10 cellular contexts compared by ENCODE assay signal in the genomic region with DNA sequence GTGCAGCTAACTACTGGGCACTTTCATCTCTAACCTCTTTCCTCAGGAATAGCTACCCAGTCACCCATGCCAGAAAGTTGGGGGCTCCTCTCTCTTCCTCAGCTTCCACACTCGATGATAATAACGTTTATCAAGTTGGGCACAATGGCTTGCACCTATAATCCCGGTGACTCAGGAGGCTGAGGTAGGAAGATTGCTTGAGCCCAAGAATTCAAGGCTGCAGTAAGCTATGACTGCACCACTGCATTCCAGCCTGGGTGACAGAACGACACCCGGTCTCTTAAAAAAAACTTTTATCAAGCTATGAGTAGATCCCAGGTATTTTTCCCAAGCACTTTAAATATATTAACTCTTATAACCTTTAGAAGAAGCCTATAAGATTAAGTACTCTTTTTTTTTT. TPM values are rescaled to one million over a fixed set of nuclear protein-coding genes. Genes with fewer than 3 reads are reported as not detected.
DNase-seq lines count a peak whose midpoint lies in the region; ATAC-seq and TF ChIP-seq lines count a peak whose summit lies in the region.
"Had no signal": no experiment of that assay in that cellular context is flagged by ENCODE, and none has a peak within 500 bp of the region (broad histone marks: within the 10 kb centered on the region; RNA-seq: fewer than 3 reads in every experiment).

No MANE protein-coding gene starts in this region.

- intact Hi-C loops in PC-9 (cut with micrococcal nuclease; ENCODE audit: unreplicated experiment) (no loop called here), gastrocnemius medialis (cut with DNase I; ENCODE audit: low total_unique reads) (no loop called here)

- no TSS peak for BruUV-seq in PC-9 (replicated peaks; lab: Mats Ljungman, UMichigan)

- H3K9me2 ChIP-seq in PC-9 (ENCODE audit: insufficient read depth): no peaks in the 10 kb centered on the region

- H3K9me3 Mint-ChIP-seq in T-helper 1 cell treated with Interleukin-12 subunit alpha and Interleukin-12 subunit beta and Interleukin-4 antibody, amounts not matched to agents 30 μg/mL and 1 μg/mL, for 36 hours: no peaks in the 10 kb centered on the region

- H3K4me3 ChIP-seq in PC-9 (no peak overlapping the region), epithelial cell of esophagus (ENCODE audit: low read length) (no peak overlapping the region), skeletal muscle satellite cell (ENCODE audit: low read length) (no peak overlapping the region), gastrocnemius medialis (peak overlapping the region in 1 of 4 donors; percentile 94)

- H3K27me3 ChIP-seq in PC-9 (ENCODE audit: insufficient read depth, low read depth) (no peaks in the 10 kb centered on the region), skeletal muscle satellite cell (ENCODE audit: control insufficient read depth, insufficient read depth, low read length) (no peaks in the 10 kb centered on the region), gastrocnemius medialis (no peaks in the 10 kb centered on the region)

- H3K36me3 Mint-ChIP-seq in T-helper 1 cell treated with Interleukin-12 subunit alpha and Interleukin-12 subunit beta and Interleukin-4 antibody, amounts not matched to agents 30 μg/mL and 1 μg/mL, for 36 hours (ENCODE audit: low read depth): peaks cover 41% of the 10 kb centered on the region

- peak overlapping the region; percentile 86 for H3K4me2 ChIP-seq in PC-9
- H3K4me2 ChIP-seq in skeletal muscle satellite cell (ENCODE audit: low read length): peak overlapping the region; percentile 99

- TF ChIP-seq CTCF in PC-9 (conservative IDR thresholded peaks at IDR 0.05): no peak
- no peak for TF ChIP-seq CTCF in epithelial cell of esophagus (IDR thresholded peaks at IDR 0.05; ENCODE audit: insufficient read depth, low read depth, low read length, missing control alignments)
- no peak for TF ChIP-seq CTCF in gastrocnemius medialis (IDR thresholded peaks at IDR 0.05 in 4 of 5, conservative IDR thresholded peaks at IDR 0.05 in 1 of 5)

- H3K4me1 ChIP-seq in PC-9 (replicated peaks; ENCODE audit: insufficient read depth) (peaks cover 18% of the 10 kb centered on the region), skeletal muscle satellite cell (ENCODE audit: control insufficient read depth, insufficient read depth, low read length) (peaks cover 21% of the 10 kb centered on the region), gastrocnemius medialis (peaks cover 23 to 32% of the 10 kb centered on the region in 2 donors)

- peak overlapping the region; percentile 60 for H3K27ac Mint-ChIP-seq in T-helper 1 cell treated with Interleukin-12 subunit alpha and Interleukin-12 subunit beta and Interleukin-4 antibody, amounts not matched to agents 30 μg/mL and 1 μg/mL, for 36 hours

- H3F3A ChIP-seq in PC-9 (ENCODE audit: insufficient read depth, low read depth): 0 out of 2 replicates have a peak, but pooled peaks cover 10% of the 10 kb centered on the region

- POLR2A ChIA-PET in PC-9 (lab: Charles Lee; ENCODE audit: unreplicated experiment): no interaction called here

- ATAC-seq in gastrocnemius medialis: no peak
- ATAC-seq in GM21576 (IDR thresholded peaks at IDR 0.05; ENCODE audit: unreplicated experiment): no peak

- H3K27me3 Mint-ChIP-seq in T-helper 1 cell treated with Interleukin-12 subunit alpha and Interleukin-12 subunit beta and Interleukin-4 antibody, amounts not matched to agents 30 μg/mL and 1 μg/mL, for 36 hours (ENCODE audit: low read depth): peaks cover 5% of the 10 kb centered on the region

- in situ Hi-C loops in gastrocnemius medialis (cut with MboI; ENCODE audit: low sequenced_read_pairs in 4 of 4): no loop called here

- H3K27ac ChIP-seq in PC-9 (no peak overlapping the region), gastrocnemius medialis (no peak overlapping the region)

- TF ChIP-seq POLR2A in gastrocnemius medialis (IDR thresholded peaks at IDR 0.05): no peak

- H3K36me3 ChIP-seq in PC-9 (ENCODE audit: low read depth) (peaks cover 28% of the 10 kb centered on the region; the same call in 1 of the 2 replicates), skeletal muscle satellite cell (ENCODE audit: insufficient read depth, low read length) (peaks cover 38% of the 10 kb centered on the region), gastrocnemius medialis (peaks cover 0 to 31% of the 10 kb centered on the region in 2 donors)

- DNase-seq in T-helper 1 cell: no peak
- DNase-seq in PC-9: no peak
- peak; percentile 24 for DNase-seq in epithelial cell of esophagus (ENCODE audit: low read depth)
- no peak for DNase-seq in GM19238 (ENCODE audit: insufficient read length, low spot score)
- DNase-seq in gastrocnemius medialis: no peak
- DNase-seq: NCI-H2029 treated with DMSO at 0.1 percent for 48 hours; stimulated activated CD4-positive, alpha-beta T cell treated with anti-CD3 and anti-CD28 coated beads, Interleukin-4, amount 100 ng/mL, for 24 hours had no signal

- no peak overlapping the region for H2AFZ ChIP-seq in PC-9

- peak overlapping the region; percentile 91 for H3K4me3 Mint-ChIP-seq in T-helper 1 cell treated with Interleukin-12 subunit alpha and Interleukin-12 subunit beta and Interleukin-4 antibody, amounts not matched to agents 30 μg/mL and 1 μg/mL, for 36 hours

- peaks cover 46% of the 10 kb centered on the region for H4K20me1 ChIP-seq in PC-9 (ENCODE audit: insufficient read depth)

- peak overlapping the region; percentile 95 for H3K9ac ChIP-seq in skeletal muscle satellite cell (ENCODE audit: low read depth, low read length)

- H3K4me1 Mint-ChIP-seq in T-helper 1 cell treated with Interleukin-12 subunit alpha and Interleukin-12 subunit beta and Interleukin-4 antibody, amounts not matched to agents 30 μg/mL and 1 μg/mL, for 36 hours (ENCODE audit: low read depth): peaks cover 36% of the 10 kb centered on the region

- H3K9me3 ChIP-seq in PC-9 (ENCODE audit: insufficient read depth, low read depth): no peaks in the 10 kb centered on the region
- H3K9me3 ChIP-seq in skeletal muscle satellite cell (replicated peaks; ENCODE audit: low read length): no peaks in the 10 kb centered on the region
- H3K9me3 ChIP-seq in gastrocnemius medialis: no peaks in the 10 kb centered on the region

- CTCF ChIA-PET in PC-9 (lab: Charles Lee): no interaction called here

- peaks cover 65% of the 10 kb centered on the region for H3K79me2 ChIP-seq in PC-9 (ENCODE audit: low read depth)

RNA-seq across cellular contexts. Expression of a gene that starts 2.0 kb away (rescaled TPM):
- total RNA-seq in PC-9 (2021): 189 and 207 TPM in 2 replicates
- total RNA-seq in skeletal muscle satellite cell (2012; rRNA removed): 23.2 and 26.9 TPM in 2 replicates
- 100 to 1,000 TPM in 2 of 4 donors, 10 to 100 TPM in 2; 36.0 to 145 (median 94.5) TPM for total RNA-seq in gastrocnemius medialis

RNA-seq across cellular contexts. Expression of a gene that starts 2.2 kb away (rescaled TPM):
- 6.2 and 6.8 TPM in 2 replicates for total RNA-seq in PC-9 (2021)
- total RNA-seq in skeletal muscle satellite cell (2012; rRNA removed): 0.51 and 2.6 TPM in 2 replicates
- 1 to 10 TPM in 2 of 4 donors, under 1 TPM in 2; 0.41 to 1.4 (median 1.1) TPM for total RNA-seq in gastrocnemius medialis

RNA-seq across cellular contexts. Expression of a gene that starts 27.9 kb away (rescaled TPM):
- total RNA-seq in PC-9 (2021) (24.3 and 26.2 TPM in 2 replicates), gastrocnemius medialis (1 to 10 TPM; 4.1 to 9.6 (median 6.2) TPM)
- 18.0 and 23.4 TPM in 2 replicates for total RNA-seq in skeletal muscle satellite cell (2012; rRNA removed)

RNA-seq across cellular contexts. Expression of a gene that starts 32.6 kb away (rescaled TPM):
- total RNA-seq in PC-9 (2021) (24.0 and 33.8 TPM in 2 replicates), gastrocnemius medialis (10 to 100 TPM in 1 of 4 donors, 1 to 10 TPM in 3; 4.7 to 11.2 (median 8.1) TPM)
- total RNA-seq in skeletal muscle satellite cell (2012; rRNA removed): 19.5 and 20.5 TPM in 2 replicates

RNA-seq across cellular contexts. Expression of a gene that starts 42.2 kb away (rescaled TPM):
- total RNA-seq in PC-9 (2021): 51.3 and 60.8 TPM in 2 replicates
- total RNA-seq in skeletal muscle satellite cell (2012; rRNA removed): 24.6 and 33.9 TPM in 2 replicates
- total RNA-seq in gastrocnemius medialis: 1 to 10 TPM; 3.0 to 5.1 (median 4.2) TPM
